Comparison of ENCODE assay signal across 21 cellular contexts in the genomic region with DNA sequence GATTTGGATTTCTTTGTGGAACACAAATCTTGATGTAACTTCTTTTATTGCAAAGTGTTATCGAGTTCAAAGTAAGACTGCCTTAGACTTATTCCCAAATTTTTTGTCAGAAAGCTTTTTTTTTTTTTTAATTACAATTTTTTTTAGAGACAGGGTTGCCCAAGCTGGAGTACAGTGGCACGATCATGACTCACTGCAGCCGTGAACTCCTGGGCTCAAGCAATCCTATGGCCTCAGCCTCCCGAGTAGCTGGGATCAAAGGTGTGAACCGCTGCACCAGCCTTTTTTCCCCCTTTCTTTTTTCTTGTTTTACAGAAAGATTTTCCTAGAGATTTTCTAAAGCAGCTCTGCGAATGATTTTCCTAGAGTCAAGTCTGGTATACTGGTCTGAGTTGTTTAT. TPM values are rescaled to one million over a fixed set of nuclear protein-coding genes. Genes with fewer than 3 reads are reported as not detected.
DNase-seq lines count a peak whose midpoint lies in the region; ATAC-seq, FAIRE-seq and TF ChIP-seq lines count a peak whose summit lies in the region.
"Had no signal": no experiment of that assay in that cellular context is flagged by ENCODE, and none has a peak within 500 bp of the region (broad histone marks: within the 10 kb centered on the region; RNA-seq: fewer than 3 reads in every experiment).

No MANE protein-coding gene starts in this region.

- H3K4me3 ChIP-seq in A549 (no peak overlapping the region), SU-DHL-6 (ENCODE audit: insufficient read depth, low read length, poor library complexity, severe bottlenecking) (no peak overlapping the region), fibroblast of villous mesenchyme (ENCODE audit: low read depth, low read length) (no peak overlapping the region)
- H3K4me3 ChIP-seq in CD8-positive, alpha-beta memory T cell (ENCODE audit: low read length), result no peak overlapping the region
- H3K4me3 ChIP-seq: SJCRH30 had no signal

- no peaks in the 10 kb centered on the region for H3K9me3 ChIP-seq in A549
- no peaks in the 10 kb centered on the region for H3K9me3 ChIP-seq in CD8-positive, alpha-beta memory T cell (ENCODE audit: low read length)
- H3K9me3 ChIP-seq in SU-DHL-6 (ENCODE audit: insufficient read depth, low read length), result no peaks in the 10 kb centered on the region
- H3K9me3 ChIP-seq: neutrophil, SJCRH30 had no signal

- peaks cover 24% of the 10 kb centered on the region for H3K4me1 ChIP-seq in A549
- peaks cover 25% of the 10 kb centered on the region for H3K4me1 ChIP-seq in CD8-positive, alpha-beta memory T cell (ENCODE audit: insufficient read depth, low read length)
- H3K4me1 ChIP-seq: SJCRH30 had no signal

- H3K27ac ChIP-seq in A549 (no peak overlapping the region), SU-DHL-6 (ENCODE audit: low read depth, low read length) (no peak overlapping the region)
- H3K27ac ChIP-seq in CD8-positive, alpha-beta memory T cell (ENCODE audit: low read depth, low read length), result no peak overlapping the region
- H3K27ac ChIP-seq: neutrophil, SJCRH30 had no signal

- H3F3A ChIP-seq in SU-DHL-6 (ENCODE audit: insufficient read depth), result peaks cover 5% of the 10 kb centered on the region; the same call in 1 of the 2 replicates

- no peak for TF ChIP-seq EP300 in A549 (IDR thresholded peaks at IDR 0.05)

- no peaks in the 10 kb centered on the region for H3K27me3 ChIP-seq in CD8-positive, alpha-beta memory T cell (ENCODE audit: insufficient read depth, low read length, poor library complexity, severe bottlenecking)
- H3K27me3 ChIP-seq in SU-DHL-6 (ENCODE audit: low read length), result no peaks in the 10 kb centered on the region
- H3K27me3 ChIP-seq: neutrophil, SJCRH30 had no signal

- no peak for TF ChIP-seq POLR2A in A549 (IDR thresholded peaks at IDR 0.05; ENCODE audit: low read length)

- no peak for DNase-seq in A549 (ENCODE audit: low read depth in 1 of 2, low spot score in 1 of 2)
- no peak for DNase-seq in CD8-positive, alpha-beta memory T cell
- peak; percentile 5 for DNase-seq in fibroblast of villous mesenchyme (ENCODE audit: low read depth)
- no peak for DNase-seq in DMS79 treated with DMSO at 0.1 percent for 48 hours (lab: John Stamatoyannopoulos, UW)
- DNase-seq in NCI-H524 treated with DMSO at 0.1 percent for 48 hours (lab: John Stamatoyannopoulos, UW), result no peak
- DNase-seq: activated CD4-positive, alpha-beta T cell treated with anti-CD3 and anti-CD28 coated beads for 4 hours; HCEC 1CT; NCI-H1930; NCI-H446 treated with DMSO at 0.1 percent for 48 hours; SJCRH30; stimulated activated CD4-positive, alpha-beta T cell treated with anti-CD3 and anti-CD28 coated beads, Interleukin-1b, Interleukin-23, amount 100 ng/mL, for 48 hours; T1000 had no signal

- H4K20me1 ChIP-seq in SU-DHL-6 (ENCODE audit: low read depth, low read length), result peaks cover 8% of the 10 kb centered on the region

- peaks cover 47% of the 10 kb centered on the region for H3K79me2 ChIP-seq in SU-DHL-6 (ENCODE audit: insufficient read depth, low read length)

- peak overlapping the region; percentile 90; the same call in 2 of the 3 replicates for H3K4me2 ChIP-seq in A549
- peak overlapping the region; percentile 67 for H3K4me2 ChIP-seq in SU-DHL-6 (ENCODE audit: low read depth, low read length, poor library complexity, severe bottlenecking)

- peaks cover 34 to 56% (median 56%) of the 10 kb centered on the region in 3 donors for H3K4me1 Mint-ChIP-seq in CD8-positive, alpha-beta memory T cell

- whole genome bisulfite sequencing in A549 (ENCODE audit: missing lambda C conversion rate), result 84% methylated on average over 6 of the region's 6 CpGs

- no peak overlapping the region for H2AFZ ChIP-seq in SU-DHL-6 (ENCODE audit: low read depth, low read length, severe bottlenecking)

- no peak for TF ChIP-seq CTCF in A549 (IDR thresholded peaks at IDR 0.05)
- no peak for TF ChIP-seq CTCF in SU-DHL-6 (IDR thresholded peaks at IDR 0.05; ENCODE audit: insufficient read depth, low read length, poor library complexity, severe bottlenecking)
- TF ChIP-seq CTCF in fibroblast of villous mesenchyme (IDR thresholded peaks at IDR 0.05; ENCODE audit: insufficient read depth, low read depth, low read length), result no peak

- H3K36me3 ChIP-seq in CD8-positive, alpha-beta memory T cell (ENCODE audit: insufficient read depth, low read length), result peaks cover 12% of the 10 kb centered on the region
- peaks cover 35% of the 10 kb centered on the region for H3K36me3 ChIP-seq in SU-DHL-6 (ENCODE audit: low read length)

- CTCF ChIA-PET in A549 (lab: Yijun Ruan, JAX), result no interaction called here
- CTCF ChIA-PET in CD8-positive, alpha-beta memory T cell (lab: Charles Lee), result no interaction called here

- POLR2A ChIA-PET in A549 (lab: Yijun Ruan, JAX), result interaction anchor here (0.6 kb wide), 1 partner anchor 78 kb away, joined by 3 read pairs; no protein-coding TSS in a partner anchor
- POLR2A ChIA-PET in CD8-positive, alpha-beta memory T cell (lab: Charles Lee), result no interaction called here

- no peaks in the 10 kb centered on the region for H3K9me3 Mint-ChIP-seq in CD8-positive, alpha-beta memory T cell
- H3K9me3 Mint-ChIP-seq: dendritic cell treated with granulocyte-macrophage colony-stimulating factor and Interleukin-4, amounts not matched to agents 40 ng/mL and 50 ng/mL, for 4 days had no signal

- H3K27ac Mint-ChIP-seq in CD8-positive, alpha-beta memory T cell, result peak overlapping the region in 6 of 8 donors; percentile 2 to 100 (median 58)
- H3K27ac Mint-ChIP-seq: dendritic cell treated with granulocyte-macrophage colony-stimulating factor and Interleukin-4, amounts not matched to agents 40 ng/mL and 50 ng/mL, for 4 days had no signal

- no peak overlapping the region for H3K9ac ChIP-seq in SU-DHL-6 (ENCODE audit: low read length)

- H3K36me3 Mint-ChIP-seq in CD8-positive, alpha-beta memory T cell, result peaks cover 0 to 51% (median 11%) of the 10 kb centered on the region in 3 donors

- no peak for TF ChIP-seq RAD21 in A549 (conservative IDR thresholded peaks at IDR 0.05 in 1 of 2, IDR thresholded peaks at IDR 0.05 in 1 of 2)

- ATAC-seq in A549, result no peak
- ATAC-seq in GM19351 (IDR thresholded peaks at IDR 0.05; ENCODE audit: unreplicated experiment), result no peak
- ATAC-seq in HG03095 (IDR thresholded peaks at IDR 0.05; ENCODE audit: unreplicated experiment), result no peak

- no peak for FAIRE-seq in A549 (lab: Jason Lieb, UNC)
- FAIRE-seq: islet of Langerhans had no signal

- no peaks in the 10 kb centered on the region for H3K9me2 ChIP-seq in SU-DHL-6 (replicated peaks; ENCODE audit: insufficient read depth, low read length)

- H3K27me3 Mint-ChIP-seq in CD8-positive, alpha-beta memory T cell, result no peaks in the 10 kb centered on the region
- H3K27me3 Mint-ChIP-seq: dendritic cell treated with granulocyte-macrophage colony-stimulating factor and Interleukin-4, amounts not matched to agents 40 ng/mL and 50 ng/mL, for 4 days had no signal

- H3K4me3 Mint-ChIP-seq in CD8-positive, alpha-beta memory T cell, result peak overlapping the region in 2 of 7 donors; percentile 39 to 68
- H3K4me3 Mint-ChIP-seq: dendritic cell treated with granulocyte-macrophage colony-stimulating factor and Interleukin-4, amounts not matched to agents 40 ng/mL and 50 ng/mL, for 4 days had no signal

TF ChIP-seq in A549, 52 proteins besides CTCF, POLR2A, EP300 and RAD21:
- TF ChIP-seq, protein P1, sequence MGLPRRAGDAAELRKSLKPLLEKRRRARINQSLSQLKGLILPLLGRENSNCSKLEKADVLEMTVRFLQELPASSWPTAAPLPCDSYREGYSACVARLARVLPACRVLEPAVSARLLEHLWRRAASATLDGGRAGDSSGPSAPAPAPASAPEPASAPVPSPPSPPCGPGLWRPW (IDR thresholded peaks at IDR 0.05), result no peak
- TF ChIP-seq RCOR1 (IDR thresholded peaks at IDR 0.05; ENCODE audit: low read depth, low read length) (no peak), TFCP2L1 (CRISPR knock-in tag; IDR thresholded peaks at IDR 0.05) (no peak), JUN (IDR thresholded peaks at IDR 0.05) (no peak), FOSB (CRISPR knock-in tag; IDR thresholded peaks at IDR 0.05) (no peak), ZFP36 (IDR thresholded peaks at IDR 0.05; ENCODE audit: borderline replicate concordance, partially characterized antibody) (no peak), HDAC2 (IDR thresholded peaks at IDR 0.05) (no peak), FOXS1 (CRISPR knock-in tag; IDR thresholded peaks at IDR 0.05) (no peak), RNF2 (IDR thresholded peaks at IDR 0.05; ENCODE audit: borderline replicate concordance, low read depth) (no peak), HEYL (CRISPR knock-in tag; IDR thresholded peaks at IDR 0.05) (no peak)

RNA-seq across cellular contexts. Expression of gene RIOK1, which starts 2.8 kb away (rescaled TPM):
- 20.4 and 24.6 TPM in 2 replicates for polyA plus RNA-seq in A549 (2011; rRNA removed)
- 11.6 and 11.8 TPM in 2 replicates for polyA plus RNA-seq in A549 (2012; cell fraction: cytosol; rRNA removed)
- polyA plus RNA-seq in A549 (2012; cell fraction: nucleus; rRNA removed), result 10.7 and 11.2 TPM in 2 replicates
- 16.1 to 19.7 TPM (median 16.1 TPM) in 3 replicates for polyA plus RNA-seq in A549 (2017; fragmentation: RNase III; extraction: RNeasy Plus Mini Kit Qiagen cat#74134 plus additional on column Dnase treatment)
- 17.0 and 17.1 TPM in 2 replicates for polyA minus RNA-seq in A549 (2011; rRNA and poly(A)+ RNA removed)
- 10 to 100 TPM; 59.4 to 63.8 TPM for total RNA-seq in CD8-positive, alpha-beta memory T cell
- polyA plus RNA-seq in CD8-positive, alpha-beta memory T cell, result 23.7 TPM
- 15.8 and 24.2 TPM in 2 replicates for total RNA-seq in fibroblast of villous mesenchyme

RNA-seq across cellular contexts. Expression of gene CAGE1, which starts 2.9 kb away (rescaled TPM):
- polyA plus RNA-seq in A549 (2011; rRNA removed) (0.12 TPM in 1 of 2 replicates, not detected in the other), A549 (2017; fragmentation: RNase III; extraction: RNeasy Plus Mini Kit Qiagen cat#74134 plus additional on column Dnase treatment) (0.09 to 0.16 TPM in 2 of 3 replicates, not detected in the other)
- 0.04 TPM in 1 of 2 replicates, not detected in the other for polyA plus RNA-seq in A549 (2012; cell fraction: cytosol; rRNA removed)
- 0.02 TPM in 1 of 2 replicates, not detected in the other for polyA plus RNA-seq in A549 (2012; cell fraction: nucleus; rRNA removed)
- 0.10 and 0.25 TPM in 2 replicates for polyA minus RNA-seq in A549 (2011; rRNA and poly(A)+ RNA removed)
- under 1 TPM in 1 of 2 experiments, not detected in 1; 0.18 TPM for total RNA-seq in CD8-positive, alpha-beta memory T cell
- not detected for polyA plus RNA-seq in CD8-positive, alpha-beta memory T cell
- total RNA-seq in fibroblast of villous mesenchyme, result under 0.01 TPM in 2 replicates
- total RNA-seq: epithelial cell of proximal tubule, M059J, mesenteric fat pad had no signal
